In the genomic region with DNA sequence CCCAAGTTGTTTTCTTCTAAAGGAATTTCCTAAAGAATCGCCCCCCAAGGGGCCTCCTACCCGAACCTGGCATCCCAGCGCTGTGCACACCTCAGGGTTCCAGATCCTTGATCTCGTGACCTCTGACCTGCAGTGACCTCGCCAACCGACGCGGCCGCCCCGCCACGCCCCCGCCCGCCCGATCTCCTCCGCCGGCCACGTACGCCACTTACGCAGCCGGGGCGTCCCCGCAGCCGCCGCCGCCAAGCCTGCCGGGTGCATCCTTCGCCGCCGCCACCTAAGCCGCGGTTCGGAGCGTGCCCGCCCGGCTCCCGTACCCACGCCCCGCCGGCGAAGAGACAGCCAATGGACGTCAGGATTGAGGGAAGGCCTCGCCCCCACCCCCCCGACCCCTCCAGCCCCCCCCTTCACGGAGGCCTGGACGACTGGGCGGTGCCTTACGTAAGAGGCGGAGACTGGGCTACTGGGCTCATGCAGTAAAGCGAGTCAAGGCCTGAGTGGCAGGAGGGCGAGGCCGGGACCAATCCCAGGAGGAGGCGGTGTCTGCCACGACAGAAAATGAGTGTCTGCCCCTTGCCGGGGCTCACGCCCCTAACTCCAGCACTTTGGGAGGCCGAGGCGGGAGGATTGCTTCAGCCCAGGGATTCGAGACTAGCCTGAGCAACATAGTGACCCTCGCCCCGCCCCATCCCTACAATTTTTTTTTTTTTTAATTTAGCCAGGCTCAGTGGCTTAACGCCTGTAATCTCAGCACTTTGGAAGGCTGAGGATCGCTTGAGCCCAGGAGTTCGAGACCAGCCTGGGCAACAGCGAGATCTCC, we compare ENCODE assay signal across 8 cellular contexts. TPM values are rescaled to one million over a fixed set of nuclear protein-coding genes. Genes with fewer than 3 reads are reported as not detected.
DNase-seq lines count a peak whose midpoint lies in the region; ATAC-seq and TF ChIP-seq lines count a peak whose summit lies in the region.

A gene with protein sequence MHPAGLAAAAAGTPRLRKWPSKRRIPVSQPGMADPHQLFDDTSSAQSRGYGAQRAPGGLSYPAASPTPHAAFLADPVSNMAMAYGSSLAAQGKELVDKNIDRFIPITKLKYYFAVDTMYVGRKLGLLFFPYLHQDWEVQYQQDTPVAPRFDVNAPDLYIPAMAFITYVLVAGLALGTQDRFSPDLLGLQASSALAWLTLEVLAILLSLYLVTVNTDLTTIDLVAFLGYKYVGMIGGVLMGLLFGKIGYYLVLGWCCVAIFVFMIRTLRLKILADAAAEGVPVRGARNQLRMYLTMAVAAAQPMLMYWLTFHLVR (minus strand): TSS at position 291 of the 820 bp plus-strand sequence. CDS start 30 bp downstream, at position 261.

- peaks cover 45% of the 10 kb centered on the region for H3K4me1 Mint-ChIP-seq in T-helper 1 cell treated with Interleukin-12 subunit alpha and Interleukin-12 subunit beta and Interleukin-4 antibody, amounts not matched to agents 30 μg/mL and 1 μg/mL, for 36 hours (ENCODE audit: low read depth)
- H3K4me1 Mint-ChIP-seq in progenitor cell of endocrine pancreas (ENCODE audit: low read depth) = peaks cover 2% of the 10 kb centered on the region

- TF ChIP-seq CTCF in progenitor cell of endocrine pancreas (IDR thresholded peaks at IDR 0.05; ENCODE audit: unreplicated experiment) (no peak), upper lobe of right lung (IDR thresholded peaks at IDR 0.05) (no peak)

- peak within 1 kb of the TSS; percentile 91 for H3K4me3 Mint-ChIP-seq in T-helper 1 cell treated with Interleukin-12 subunit alpha and Interleukin-12 subunit beta and Interleukin-4 antibody, amounts not matched to agents 30 μg/mL and 1 μg/mL, for 36 hours
- peak within 1 kb of the TSS; percentile 74 for H3K4me3 Mint-ChIP-seq in progenitor cell of endocrine pancreas (ENCODE audit: low read depth)

- no peaks in the 10 kb centered on the region for H3K36me3 ChIP-seq in upper lobe of right lung

- no peaks in the 10 kb centered on the region for H3K27me3 ChIP-seq in upper lobe of right lung

- DNase-seq in NCI-H1694 treated with DMSO at 0.1 percent for 48 hours (lab: John Stamatoyannopoulos, UW) (peak; percentile 97), amniotic stem cell (lab: John Stamatoyannopoulos, UW) (peak; percentile 96), left cardiac atrium (peak; percentile 98), progenitor cell of endocrine pancreas (ENCODE audit: low spot score, unreplicated experiment) (peak; percentile 91), upper lobe of right lung (peak; percentile 97)

- H3K9me3 ChIP-seq in upper lobe of right lung = no peaks in the 10 kb centered on the region

- intact Hi-C loops in left cardiac atrium (cut with DNase I) = no loop called here
- intact Hi-C loops in upper lobe of right lung (cut with DNase I) = no loop called here

- no peaks in the 10 kb centered on the region for H3K27me3 Mint-ChIP-seq in T-helper 1 cell treated with Interleukin-12 subunit alpha and Interleukin-12 subunit beta and Interleukin-4 antibody, amounts not matched to agents 30 μg/mL and 1 μg/mL, for 36 hours (ENCODE audit: low read depth)
- H3K27me3 Mint-ChIP-seq in progenitor cell of endocrine pancreas = peaks cover 35% of the 10 kb centered on the region

- peaks cover 37% of the 10 kb centered on the region for H3K4me1 ChIP-seq in upper lobe of right lung

- H3K4me3 ChIP-seq in upper lobe of right lung = peak within 1 kb of the TSS; percentile 74

- peak; percentile 58 for ATAC-seq in GM18499 (IDR thresholded peaks at IDR 0.05; ENCODE audit: insufficient read depth, unreplicated experiment)
- ATAC-seq in HG02938 (IDR thresholded peaks at IDR 0.05; ENCODE audit: unreplicated experiment) = peak; percentile 86
- peak; percentile 94 to 97 for ATAC-seq in left cardiac atrium
- peak; percentile 97 for ATAC-seq in upper lobe of right lung

- H3K27ac Mint-ChIP-seq in T-helper 1 cell treated with Interleukin-12 subunit alpha and Interleukin-12 subunit beta and Interleukin-4 antibody, amounts not matched to agents 30 μg/mL and 1 μg/mL, for 36 hours = peak within 1 kb of the TSS; percentile 94
- peak within 1 kb of the TSS; percentile 92 for H3K27ac Mint-ChIP-seq in progenitor cell of endocrine pancreas

- peaks cover 4% of the 10 kb centered on the region for H3K36me3 Mint-ChIP-seq in T-helper 1 cell treated with Interleukin-12 subunit alpha and Interleukin-12 subunit beta and Interleukin-4 antibody, amounts not matched to agents 30 μg/mL and 1 μg/mL, for 36 hours (ENCODE audit: low read depth)
- H3K36me3 Mint-ChIP-seq in progenitor cell of endocrine pancreas (ENCODE audit: insufficient read depth) = no peaks in the 10 kb centered on the region

- H3K9me3 Mint-ChIP-seq in T-helper 1 cell treated with Interleukin-12 subunit alpha and Interleukin-12 subunit beta and Interleukin-4 antibody, amounts not matched to agents 30 μg/mL and 1 μg/mL, for 36 hours = no peaks in the 10 kb centered on the region
- H3K9me3 Mint-ChIP-seq in progenitor cell of endocrine pancreas (ENCODE audit: low read depth) = no peaks in the 10 kb centered on the region

- H3K27ac ChIP-seq in upper lobe of right lung = peak within 1 kb of the TSS; percentile 85

RNA-seq across cellular contexts. Expression of the gene that starts here (rescaled TPM):
- total RNA-seq in left cardiac atrium (10 to 100 TPM; 24.2 to 31.5 TPM), progenitor cell of endocrine pancreas (29.6 and 31.3 TPM in 2 replicates), upper lobe of right lung (37.3 TPM)

Comparison
In these comparisons a context has a peak if more than half of its experiments do, and no peak if none do; other contexts are left out.
1. Peak in every context shown above with its lines: DNase-seq, ATAC-seq, H3K4me3 ChIP-seq and H3K27ac ChIP-seq.